1 cellular context compared by ENCODE assay signal in the genomic region with DNA sequence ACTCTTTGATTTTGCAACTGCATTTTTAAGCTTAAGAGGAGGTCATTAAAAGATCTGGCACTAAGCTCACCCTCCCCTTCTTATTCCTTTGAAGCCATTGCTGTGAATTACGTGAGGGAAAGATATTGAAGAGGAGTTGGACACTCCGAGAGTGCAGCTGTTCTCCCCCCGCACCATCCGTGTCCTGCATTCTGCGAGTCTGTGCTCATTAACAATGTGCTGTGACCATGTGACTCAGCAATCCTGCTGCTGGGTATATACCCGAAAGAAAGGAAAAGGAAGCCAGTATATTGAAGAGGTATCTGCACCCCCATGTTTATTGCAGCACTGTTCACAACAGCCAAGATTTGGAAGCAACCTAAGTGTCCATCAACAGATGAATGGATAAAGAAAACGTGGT.
TF ChIP-seq lines count a peak whose summit lies in the region.

No MANE protein-coding gene starts in this region.

TF ChIP-seq in GM23338, 12 proteins besides CTCF, POLR2A, EP300 and RAD21 (continued from another document):
- TF ChIP-seq ZNF462 (CRISPR knock-in tag; IDR thresholded peaks at IDR 0.05) (no peak), POLR2AphosphoS5 (IDR thresholded peaks at IDR 0.05; ENCODE audit: low read depth) (no peak), ETS1 (IDR thresholded peaks at IDR 0.05) (no peak), CREB1 (CRISPR knock-in tag; IDR thresholded peaks at IDR 0.05; ENCODE audit: low read depth) (no peak), EZH2phosphoT487 (IDR thresholded peaks at IDR 0.05; ENCODE audit: unreplicated experiment) (no peak)
TF ChIP-seq in GM23338: peak in this region for 0.
